ENCODE assay signal across 11 cellular contexts in genomic region chr1:27598288-27598687, GRCh38. TPM values are rescaled to one million over a fixed set of nuclear protein-coding genes. Genes with fewer than 3 reads are reported as not detected.
DNase-seq lines count a peak whose midpoint lies in the region; ATAC-seq and TF ChIP-seq lines count a peak whose summit lies in the region.
"Had no signal": no experiment of that assay in that cellular context is flagged by ENCODE, and none has a peak within 500 bp of the region (broad histone marks: within the 10 kb centered on the region; RNA-seq: fewer than 3 reads in every experiment).

No MANE protein-coding gene starts in this region.

- H3K4me3 ChIP-seq in AG04449 (ENCODE audit: low read depth, low read length) (peak overlapping the region; percentile 30; the same call in 1 of the 2 replicates), endocrine pancreas (ENCODE audit: control insufficient read depth, insufficient read depth, low read length) (no peak overlapping the region)

- H3K36me3 Mint-ChIP-seq in neural crest cell (ENCODE audit: low read depth), result no peaks in the 10 kb centered on the region
- H3K36me3 Mint-ChIP-seq in activated CD8-positive, alpha-beta T cell treated with anti-CD3 and anti-CD28 coated beads, Interleukin-2, amount 10 ng/mL, durations not matched to agents 7 days and 5 days (ENCODE audit: low read depth), result no peaks in the 10 kb centered on the region
- H3K36me3 Mint-ChIP-seq: naive B cell had no signal

- no peaks in the 10 kb centered on the region for H3K9me3 ChIP-seq in endocrine pancreas (ENCODE audit: control insufficient read depth, low read length)

- peak overlapping the region; percentile 73 for H3K9ac ChIP-seq in endocrine pancreas (ENCODE audit: control insufficient read depth, insufficient read depth, low read length)

- POLR2A ChIA-PET in AG04449 (lab: Yijun Ruan, JAX), result no interaction called here
- POLR2A ChIA-PET in activated CD8-positive, alpha-beta T cell treated with anti-CD3 and anti-CD28 coated beads, Interleukin-2, amount 10 ng/mL, durations not matched to agents 7 days and 5 days (lab: Charles Lee), result no interaction called here

- no peaks in the 10 kb centered on the region for H3K36me3 ChIP-seq in endocrine pancreas (ENCODE audit: control insufficient read depth, insufficient read depth, low read length)

- TF ChIP-seq CTCF in AG04449 (IDR thresholded peaks at IDR 0.05; ENCODE audit: insufficient read depth, low read length, missing control alignments), result no peak
- TF ChIP-seq CTCF in neural crest cell (conservative IDR thresholded peaks at IDR 0.05), result no peak

- no peaks in the 10 kb centered on the region for H3K9me3 Mint-ChIP-seq in neural crest cell
- H3K9me3 Mint-ChIP-seq in activated CD8-positive, alpha-beta T cell treated with anti-CD3 and anti-CD28 coated beads, Interleukin-2, amount 10 ng/mL, durations not matched to agents 7 days and 5 days (ENCODE audit: insufficient read depth), result no peaks in the 10 kb centered on the region
- H3K9me3 Mint-ChIP-seq: naive B cell had no signal

- peak overlapping the region; percentile 76 for H3K4me3 Mint-ChIP-seq in neural crest cell
- no peak overlapping the region for H3K4me3 Mint-ChIP-seq in activated CD8-positive, alpha-beta T cell treated with anti-CD3 and anti-CD28 coated beads, Interleukin-2, amount 10 ng/mL, durations not matched to agents 7 days and 5 days

- DNase-seq in AG04449 (ENCODE audit: low read depth, low spot score) (no peak), NCI-H226 (peak; percentile 67), neural crest cell (ENCODE audit: low read depth, low spot score) (no peak), kidney glomerular epithelial cell (lab: John Stamatoyannopoulos, UW) (no peak)
- no peak for DNase-seq in activated CD8-positive, alpha-beta T cell treated with anti-CD3 and anti-CD28 coated beads, Interleukin-2, amount 10 ng/mL, durations not matched to agents 7 days and 5 days
- no peak for DNase-seq in activated CD4-positive, alpha-beta T cell treated with anti-CD3 and anti-CD28 coated beads for 1 hour
- DNase-seq: GOT3, naive B cell, NCI-H2029 had no signal

- H3K4me1 Mint-ChIP-seq in neural crest cell, result peaks cover 35% of the 10 kb centered on the region
- H3K4me1 Mint-ChIP-seq in activated CD8-positive, alpha-beta T cell treated with anti-CD3 and anti-CD28 coated beads, Interleukin-2, amount 10 ng/mL, durations not matched to agents 7 days and 5 days (ENCODE audit: low read depth), result peaks cover 15% of the 10 kb centered on the region

- H3K27ac Mint-ChIP-seq in neural crest cell (ENCODE audit: unreplicated experiment), result no peak overlapping the region
- no peak overlapping the region for H3K27ac Mint-ChIP-seq in activated CD8-positive, alpha-beta T cell treated with anti-CD3 and anti-CD28 coated beads, Interleukin-2, amount 10 ng/mL, durations not matched to agents 7 days and 5 days

- CTCF ChIA-PET in AG04449 (lab: Yijun Ruan, JAX), result interaction anchor here (1.2 to 20.5 kb wide), 3 partner anchors 10 to 182 kb away, joined by 4 to 689 read pairs (median 8); no protein-coding TSS in a partner anchor
- CTCF ChIA-PET in activated CD8-positive, alpha-beta T cell treated with anti-CD3 and anti-CD28 coated beads, Interleukin-2, amount 10 ng/mL, durations not matched to agents 7 days and 5 days (lab: Charles Lee), result interaction anchor here (1.0 to 8.9 kb wide), 5 partner anchors 10 to 195 kb away, joined by 3 to 73 read pairs (median 5); no protein-coding TSS in a partner anchor

- ATAC-seq in GM18861 (IDR thresholded peaks at IDR 0.05; ENCODE audit: unreplicated experiment), result no peak
- no peak for ATAC-seq in activated CD8-positive, alpha-beta T cell treated with anti-CD3 and anti-CD28 coated beads, Interleukin-2, amount 10 ng/mL, durations not matched to agents 7 days and 5 days

- no peaks in the 10 kb centered on the region for H3K27me3 ChIP-seq in endocrine pancreas (ENCODE audit: control insufficient read depth, insufficient read depth, low read length)

- H3K4me1 ChIP-seq in endocrine pancreas (ENCODE audit: control insufficient read depth, insufficient read depth, low read length), result no peaks in the 10 kb centered on the region

- peaks cover 2% of the 10 kb centered on the region for H3K27me3 Mint-ChIP-seq in neural crest cell (ENCODE audit: low read depth)
- H3K27me3 Mint-ChIP-seq in activated CD8-positive, alpha-beta T cell treated with anti-CD3 and anti-CD28 coated beads, Interleukin-2, amount 10 ng/mL, durations not matched to agents 7 days and 5 days (ENCODE audit: low read depth), result no peaks in the 10 kb centered on the region
- H3K27me3 Mint-ChIP-seq: naive B cell had no signal

RNA-seq across cellular contexts. Expression of gene AHDC1, which starts 5.7 kb away (rescaled TPM):
- total RNA-seq in neural crest cell, result 50.1 and 54.8 TPM in 2 replicates
- 10 to 100 TPM; 20.9 to 22.7 TPM for total RNA-seq in activated CD8-positive, alpha-beta T cell treated with anti-CD3 and anti-CD28 coated beads, Interleukin-2, amount 10 ng/mL, durations not matched to agents 7 days and 5 days

RNA-seq across cellular contexts. Expression of gene FGR, which starts 36.7 kb away (rescaled TPM):
- not detected in 2 replicates for total RNA-seq in neural crest cell
- total RNA-seq in activated CD8-positive, alpha-beta T cell treated with anti-CD3 and anti-CD28 coated beads, Interleukin-2, amount 10 ng/mL, durations not matched to agents 7 days and 5 days, result under 1 TPM; 0.08 to 0.21 TPM
